Comparison of ENCODE assay signal across 19 cellular contexts in the genomic region with DNA sequence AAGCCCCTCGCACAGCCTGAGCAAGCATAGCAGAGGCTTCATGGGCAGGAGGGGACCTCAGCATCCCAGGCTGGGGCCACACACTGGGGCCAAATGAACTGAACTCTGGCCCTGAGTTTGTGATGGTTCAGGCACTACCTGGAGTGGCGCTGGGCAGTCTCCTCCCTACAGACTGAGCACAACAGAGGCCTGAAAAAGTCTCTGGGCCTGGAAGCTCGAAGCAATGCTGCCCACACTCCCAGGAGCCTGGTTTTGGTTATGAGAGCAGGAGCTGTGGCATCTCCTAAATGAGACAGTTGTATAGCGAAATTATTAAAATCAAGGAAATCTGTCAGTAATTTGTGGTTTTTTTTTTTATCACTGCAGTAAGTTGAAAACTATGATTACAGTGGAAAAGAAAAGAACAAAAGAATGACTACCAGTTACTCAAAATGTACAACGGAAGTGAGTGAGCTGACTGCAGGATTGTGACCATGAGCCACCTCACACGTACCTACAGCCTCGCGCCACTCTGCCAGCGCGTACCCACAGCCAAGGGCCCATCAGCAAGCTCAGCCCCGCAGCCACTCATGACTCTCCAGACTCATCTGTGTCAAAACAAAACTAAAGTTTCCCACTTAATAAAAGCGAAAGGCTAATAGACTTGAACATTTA.
DNase-seq lines count a peak whose midpoint lies in the region; ATAC-seq lines count a peak whose summit lies in the region.
"Had no signal": no experiment of that assay in that cellular context is flagged by ENCODE, and none has a peak within 500 bp of the region (broad histone marks: within the 10 kb centered on the region; RNA-seq: fewer than 3 reads in every experiment).

No MANE protein-coding gene starts in this region.

- CTCF ChIA-PET in activated CD4-positive, alpha-beta T cell treated with anti-CD3 and anti-CD28 coated beads, Interleukin-2, amount 10 ng/mL, durations not matched to agents 7 days and 5 days (lab: Charles Lee): interaction anchor here (0.6 to 0.8 kb wide), 3 partner anchors 16 to 258 kb away, joined by 3 to 4 read pairs (median 3); no protein-coding TSS in a partner anchor

- H3K4me1 Mint-ChIP-seq in activated CD4-positive, alpha-beta T cell treated with anti-CD3 and anti-CD28 coated beads, Interleukin-2, amount 10 ng/mL, durations not matched to agents 7 days and 5 days: peaks cover 3% of the 10 kb centered on the region

- H3K27me3 Mint-ChIP-seq in activated CD4-positive, alpha-beta T cell treated with anti-CD3 and anti-CD28 coated beads, Interleukin-2, amount 10 ng/mL, durations not matched to agents 7 days and 5 days: no peaks in the 10 kb centered on the region
- H3K27me3 Mint-ChIP-seq: activated naive CD8-positive, alpha-beta T cell; stimulated activated naive CD8-positive, alpha-beta T cell treated with anti-CD3 and anti-CD28 coated beads, Interleukin-15, Interleukin-2, amounts not matched to agents 100 ng/mL and 50 ng/mL, for 24 hours had no signal

- peak; percentile 84 for ATAC-seq in GM18520 (IDR thresholded peaks at IDR 0.05; ENCODE audit: unreplicated experiment)
- ATAC-seq: CD8-positive, alpha-beta T cell; gastrocnemius medialis had no signal

- H3K36me3 Mint-ChIP-seq in activated CD4-positive, alpha-beta T cell treated with anti-CD3 and anti-CD28 coated beads, Interleukin-2, amount 10 ng/mL, durations not matched to agents 7 days and 5 days (ENCODE audit: low read depth): no peaks in the 10 kb centered on the region
- H3K36me3 Mint-ChIP-seq: CD8-positive, alpha-beta T cell had no signal

- H3K4me3 Mint-ChIP-seq in activated CD4-positive, alpha-beta T cell treated with anti-CD3 and anti-CD28 coated beads, Interleukin-2, amount 10 ng/mL, durations not matched to agents 7 days and 5 days: no peak overlapping the region
- H3K4me3 Mint-ChIP-seq: activated naive CD8-positive, alpha-beta T cell; CD8-positive, alpha-beta T cell; nephron; stimulated activated naive CD8-positive, alpha-beta T cell treated with anti-CD3 and anti-CD28 coated beads, Interleukin-15, Interleukin-2, amounts not matched to agents 100 ng/mL and 50 ng/mL, for 24 hours; T-helper 1 cell treated with Interleukin-12 subunit alpha and Interleukin-12 subunit beta and Interleukin-4 antibody, amounts not matched to agents 30 μg/mL and 1 μg/mL, for 36 hours had no signal

- DNase-seq in activated CD4-positive, alpha-beta T cell treated with anti-CD3 and anti-CD28 coated beads for 48 hours: peak; percentile 54
- no peak for DNase-seq in activated CD4-positive, alpha-beta T cell treated with anti-CD3 and anti-CD28 coated beads, Interleukin-2, amount 10 ng/mL, durations not matched to agents 7 days and 5 days
- DNase-seq in M059J (ENCODE audit: low read depth) (peak; percentile 25), fibroblast of peridontal ligament (ENCODE audit: extremely low read depth) (peak; percentile 12), NCI-H2227 treated with DMSO at 0.1 percent for 48 hours (lab: John Stamatoyannopoulos, UW) (no peak), AG08396 (ENCODE audit: low spot score) (no peak), NCI-H1930 (lab: John Stamatoyannopoulos, UW) (no peak)
- DNase-seq: activated CD4-positive, alpha-beta T cell treated with anti-CD3 and anti-CD28 coated beads for 4 hours; CD8-positive, alpha-beta T cell; effector memory CD4-positive, alpha-beta T cell; gastrocnemius medialis; NCI-H2029 treated with DMSO at 0.1 percent for 48 hours; retina; uterus had no signal

- H3K27ac Mint-ChIP-seq in activated CD4-positive, alpha-beta T cell treated with anti-CD3 and anti-CD28 coated beads, Interleukin-2, amount 10 ng/mL, durations not matched to agents 7 days and 5 days: no peak overlapping the region
- H3K27ac Mint-ChIP-seq: activated naive CD8-positive, alpha-beta T cell; CD8-positive, alpha-beta T cell; stimulated activated naive CD8-positive, alpha-beta T cell treated with anti-CD3 and anti-CD28 coated beads, Interleukin-15, Interleukin-2, amounts not matched to agents 100 ng/mL and 50 ng/mL, for 24 hours; T-helper 1 cell treated with Interleukin-12 subunit alpha and Interleukin-12 subunit beta and Interleukin-4 antibody, amounts not matched to agents 30 μg/mL and 1 μg/mL, for 36 hours had no signal

- POLR2A ChIA-PET in activated CD4-positive, alpha-beta T cell treated with anti-CD3 and anti-CD28 coated beads, Interleukin-2, amount 10 ng/mL, durations not matched to agents 7 days and 5 days (lab: Charles Lee): interaction anchor here (0.6 kb wide), 1 partner anchor 142 kb away, joined by 3 read pairs; no protein-coding TSS in a partner anchor

- H3K9me3 Mint-ChIP-seq in activated CD4-positive, alpha-beta T cell treated with anti-CD3 and anti-CD28 coated beads, Interleukin-2, amount 10 ng/mL, durations not matched to agents 7 days and 5 days: no peaks in the 10 kb centered on the region
- H3K9me3 Mint-ChIP-seq: CD8-positive, alpha-beta T cell; nephron; stimulated activated naive CD8-positive, alpha-beta T cell treated with anti-CD3 and anti-CD28 coated beads, Interleukin-15, Interleukin-2, amounts not matched to agents 100 ng/mL and 50 ng/mL, for 24 hours; T-helper 1 cell treated with Interleukin-12 subunit alpha and Interleukin-12 subunit beta and Interleukin-4 antibody, amounts not matched to agents 30 μg/mL and 1 μg/mL, for 36 hours had no signal

Comparison
In these comparisons a context has a peak if more than half of its experiments do, and no peak if none do; other contexts are left out.
1. DNase-seq: peak in activated CD4-positive, alpha-beta T cell treated with anti-CD3 and anti-CD28 coated beads for 48 hours (single experiment), M059J (single experiment) and fibroblast of peridontal ligament (single experiment); none in activated CD4-positive, alpha-beta T cell treated with anti-CD3 and anti-CD28 coated beads, Interleukin-2, amount 10 ng/mL, durations not matched to agents 7 days and 5 days (single experiment), NCI-H2227 treated with DMSO at 0.1 percent for 48 hours (single experiment), AG08396 (single experiment) and NCI-H1930 (0 of 2).